In genomic region chrX:48776818-48777439, GRCh38 we compare ENCODE assay signal across 25 cellular contexts. TPM values are rescaled to one million over a fixed set of nuclear protein-coding genes. Genes with fewer than 3 reads are reported as not detected.
DNase-seq lines count a peak whose midpoint lies in the region; ATAC-seq, FAIRE-seq and TF ChIP-seq lines count a peak whose summit lies in the region.
"Had no signal": no experiment of that assay in that cellular context is flagged by ENCODE, and none has a peak within 500 bp of the region (broad histone marks: within the 10 kb centered on the region; RNA-seq: fewer than 3 reads in every experiment).

No MANE protein-coding gene starts in this region.

- no peak overlapping the region for H2AK5ac ChIP-seq in trophoblast cell (ENCODE audit: low read length)

- H3K4me2 ChIP-seq in astrocyte (ENCODE audit: low read length) (no peak overlapping the region), trophoblast cell (ENCODE audit: low read length) (no peak overlapping the region)

- no peak overlapping the region for H3K18ac ChIP-seq in trophoblast cell (ENCODE audit: low read length)

- no peak overlapping the region for H4K8ac ChIP-seq in trophoblast cell (ENCODE audit: low read depth, low read length)

- no peaks in the 10 kb centered on the region for H3K79me2 ChIP-seq in astrocyte (ENCODE audit: insufficient read depth, low read length)
- no peaks in the 10 kb centered on the region for H3K79me2 ChIP-seq in trophoblast cell (ENCODE audit: control insufficient read depth, insufficient read depth, low read length, poor library complexity)

- no peaks in the 10 kb centered on the region for H4K20me1 ChIP-seq in astrocyte (ENCODE audit: insufficient read depth, low read length)

- H4K12ac ChIP-seq in trophoblast cell (ENCODE audit: low read depth, low read length) = peak overlapping the region; percentile 43

- TF ChIP-seq POLR2A in GM12891 (IDR thresholded peaks at IDR 0.05; ENCODE audit: low read depth, low read length) = no peak

- H3K27ac ChIP-seq in astrocyte (ENCODE audit: low read depth, low read length) = no peak overlapping the region
- no peak overlapping the region for H3K27ac ChIP-seq in trophoblast cell (ENCODE audit: low read depth, low read length)
- H3K27ac ChIP-seq: GM23248 had no signal

- H3K4ac ChIP-seq in trophoblast cell (ENCODE audit: low read depth, low read length) = no peak overlapping the region

- H3K36me3 ChIP-seq in astrocyte (ENCODE audit: insufficient read depth, low read length) (no peaks in the 10 kb centered on the region), trophoblast cell (ENCODE audit: control insufficient read depth in 1 of 2, insufficient read depth in 2 of 2, low read length in 2 of 2) (no peaks in the 10 kb centered on the region)

- H2AFZ ChIP-seq in astrocyte (ENCODE audit: low read depth, low read length) (no peak overlapping the region), trophoblast cell (ENCODE audit: insufficient read depth, low read length, poor library complexity) (no peak overlapping the region)
- H2AFZ ChIP-seq: GM23248 had no signal

- H3K14ac ChIP-seq in trophoblast cell (ENCODE audit: low read length) = no peak overlapping the region

- no peak for DNase-seq in GM12891 (ENCODE audit: insufficient read length, low spot score)
- peak; percentile 0 for DNase-seq in astrocyte (ENCODE audit: low read depth)
- DNase-seq in mesenteric fat pad (ENCODE audit: low spot score) = peak; percentile 30
- no peak for DNase-seq in trophoblast cell
- DNase-seq in anterior cingulate cortex (lab: John Stamatoyannopoulos, UW) = no peak
- DNase-seq in hippocampal formation (lab: John Stamatoyannopoulos, UW) = no peak
- DNase-seq in germinal center (ENCODE audit: low spot score) = no peak
- DNase-seq: C1 segment of cervical spinal cord; Caco-2; CD4-positive, alpha-beta memory T cell; DMS153; DMS79; EL; GF-D8; GM23248; H9 had no signal

- peaks cover 3% of the 10 kb centered on the region for H3K9me3 Mint-ChIP-seq in astrocyte (ENCODE audit: unreplicated experiment)

- H3K27me3 ChIP-seq in astrocyte (ENCODE audit: insufficient read depth, low read length) (peaks cover 2% of the 10 kb centered on the region), trophoblast cell (ENCODE audit: insufficient read depth, low read length) (no peaks in the 10 kb centered on the region)

- no peak overlapping the region for H2BK12ac ChIP-seq in trophoblast cell (ENCODE audit: low read length)

- no peak overlapping the region for H3K27ac Mint-ChIP-seq in astrocyte (ENCODE audit: unreplicated experiment)
- H3K27ac Mint-ChIP-seq: CD4-positive, alpha-beta memory T cell; H9 had no signal

- no peak overlapping the region for H4K91ac ChIP-seq in trophoblast cell (ENCODE audit: low read depth, low read length)

- H2BK5ac ChIP-seq in trophoblast cell (ENCODE audit: low read depth, low read length, poor library complexity) = no peak overlapping the region

- H3K36me3 Mint-ChIP-seq in astrocyte (ENCODE audit: low read depth, unreplicated experiment) = no peaks in the 10 kb centered on the region
- H3K36me3 Mint-ChIP-seq: CD4-positive, alpha-beta memory T cell had no signal

- WGBS in trophoblast cell (ENCODE audit: extremely low coverage, insufficient coverage, insufficient read length) = no CpG with 5 or more reads among the region's 13 CpGs

- TF ChIP-seq CTCF in astrocyte (IDR thresholded peaks at IDR 0.05; ENCODE audit: insufficient read depth, low read depth, low read length) = no peak

- H3K9ac ChIP-seq in astrocyte (ENCODE audit: low read length) = no peak overlapping the region
- H3K9ac ChIP-seq in trophoblast cell (ENCODE audit: low read length) = no peak overlapping the region
- H3K9ac ChIP-seq: GM23248 had no signal

- no peak for ATAC-seq in GM18861 (IDR thresholded peaks at IDR 0.05; ENCODE audit: unreplicated experiment)
- ATAC-seq: HCT116 had no signal

- no peaks in the 10 kb centered on the region for H3K9me3 ChIP-seq in astrocyte (ENCODE audit: insufficient read depth, low read depth, low read length)
- no peaks in the 10 kb centered on the region for H3K9me3 ChIP-seq in trophoblast cell (ENCODE audit: insufficient read depth, low read depth, low read length)
- H3K9me3 ChIP-seq: Caco-2 had no signal

- H2BK120ac ChIP-seq in trophoblast cell (ENCODE audit: insufficient read depth, low read length, poor library complexity) = no peak overlapping the region

- H3K4me3 Mint-ChIP-seq in astrocyte (ENCODE audit: unreplicated experiment) = no peak overlapping the region
- H3K4me3 Mint-ChIP-seq: CD4-positive, alpha-beta memory T cell; H9 had no signal

- H3K4me3 ChIP-seq in astrocyte (ENCODE audit: insufficient read depth, low read depth, low read length) (no peak overlapping the region), trophoblast cell (ENCODE audit: low read depth, low read length) (no peak overlapping the region)
- H3K4me3 ChIP-seq: GM23248 had no signal

- H3K4me1 ChIP-seq in astrocyte (ENCODE audit: insufficient read depth, low read length) = no peaks in the 10 kb centered on the region
- no peaks in the 10 kb centered on the region for H3K4me1 ChIP-seq in trophoblast cell (ENCODE audit: control insufficient read depth in 1 of 2, insufficient read depth in 2 of 2, low read length in 2 of 2)
- H3K4me1 ChIP-seq: Caco-2 had no signal

- H3K79me1 ChIP-seq in trophoblast cell (ENCODE audit: low read length) = no peaks in the 10 kb centered on the region

- no peaks in the 10 kb centered on the region for H3K4me1 Mint-ChIP-seq in astrocyte (ENCODE audit: low read depth, unreplicated experiment)

- peak; percentile 43 for FAIRE-seq in GM12891 (lab: Jason Lieb, UNC)
- no peak for FAIRE-seq in astrocyte (lab: Jason Lieb, UNC)
- FAIRE-seq: GM12892, GM19239 had no signal

- no peak overlapping the region for H3K23ac ChIP-seq in trophoblast cell (ENCODE audit: low read length)

- peaks cover 3% of the 10 kb centered on the region for H3K27me3 Mint-ChIP-seq in astrocyte (ENCODE audit: low read depth, unreplicated experiment)

TF ChIP-seq in GM12891, 5 proteins besides CTCF, POLR2A, EP300 and RAD21:
- no peak for TF ChIP-seq POLR2AphosphoS5 (IDR thresholded peaks at IDR 0.05; ENCODE audit: low read depth, low read length)
- TF ChIP-seq SPI1 (IDR thresholded peaks at IDR 0.05; ENCODE audit: low read depth, low read length) = no peak
- no peak for TF ChIP-seq POU2F2 (IDR thresholded peaks at IDR 0.05; ENCODE audit: low read depth, low read length)

RNA-seq across cellular contexts. Expression of gene GATA1, which starts 9.5 kb away (rescaled TPM):
- not detected for polyA plus RNA-seq in GM12891 (2012; ENCODE audit: low read depth, missing spikeins)
- not detected in 2 replicates for total RNA-seq in astrocyte
- not detected for total RNA-seq in mesenteric fat pad
- not detected in 2 replicates for polyA plus RNA-seq in trophoblast cell (2013)
- total RNA-seq: A172; A673; Caco-2; CD4-positive, alpha-beta memory T cell; G401; GM23248; H4; H9 had no signal
- polyA plus RNA-seq: BJ; CD4-positive, alpha-beta memory T cell; GM23248 had no signal

RNA-seq across cellular contexts. Expression of gene GLOD5, which starts 15.4 kb away (rescaled TPM):
- polyA plus RNA-seq in GM12891 (2012; ENCODE audit: low read depth, missing spikeins) = not detected
- total RNA-seq in astrocyte = not detected in 2 replicates
- total RNA-seq in mesenteric fat pad = not detected
- polyA plus RNA-seq in trophoblast cell (2013) = not detected in 2 replicates
- total RNA-seq: A172; A673; Caco-2; CD4-positive, alpha-beta memory T cell; G401; GM23248; H4; H9 had no signal
- polyA plus RNA-seq: BJ; CD4-positive, alpha-beta memory T cell; GM23248 had no signal

RNA-seq across cellular contexts. Expression of gene HDAC6, which starts 24.9 kb away (rescaled TPM):
- 31.0 TPM for polyA plus RNA-seq in GM12891 (2012; ENCODE audit: low read depth, missing spikeins)
- total RNA-seq in astrocyte (59.2 and 60.6 TPM in 2 replicates), mesenteric fat pad (47.1 TPM)
- polyA plus RNA-seq in trophoblast cell (2013) = 92.3 and 95.1 TPM in 2 replicates

RNA-seq across cellular contexts. Expression of gene ERAS, which starts 49.4 kb away (rescaled TPM):
- 0.06 TPM for polyA plus RNA-seq in GM12891 (2012; ENCODE audit: low read depth, missing spikeins)
- total RNA-seq in astrocyte (0.24 TPM in 1 of 2 replicates, not detected in the other), mesenteric fat pad (not detected)
- 0.06 and 0.07 TPM in 2 replicates for polyA plus RNA-seq in trophoblast cell (2013)
- total RNA-seq: A172; A673; Caco-2; CD4-positive, alpha-beta memory T cell; GM23248; H4; H9 had no signal
- polyA plus RNA-seq: BJ; CD4-positive, alpha-beta memory T cell; GM23248 had no signal

RNA-seq across cellular contexts. Expression of gene PCSK1N, which starts 58.5 kb away (rescaled TPM):
- 0.09 TPM for polyA plus RNA-seq in GM12891 (2012; ENCODE audit: low read depth, missing spikeins)
- total RNA-seq in astrocyte (62.0 and 65.0 TPM in 2 replicates), mesenteric fat pad (not detected)
- polyA plus RNA-seq in trophoblast cell (2013) = 36.4 and 38.6 TPM in 2 replicates
- polyA plus RNA-seq: BJ had no signal

Comparison
In these comparisons a context has a peak if more than half of its experiments do, and no peak if none do; other contexts are left out.
1. DNase-seq: peak in astrocyte (single experiment) and mesenteric fat pad (single experiment); none in GM12891 (single experiment), trophoblast cell (0 of 2), anterior cingulate cortex (0 of 58), hippocampal formation (0 of 2) and germinal center (single experiment).